Comparison of ENCODE assay signal across 9 cellular contexts in genomic region chr7:30596721-30597120, GRCh38. TPM values are rescaled to one million over a fixed set of nuclear protein-coding genes. Genes with fewer than 3 reads are reported as not detected.
DNase-seq lines count a peak whose midpoint lies in the region; TF ChIP-seq lines count a peak whose summit lies in the region.
"Had no signal": no experiment of that assay in that cellular context is flagged by ENCODE, and none has a peak within 500 bp of the region (broad histone marks: within the 10 kb centered on the region; RNA-seq: fewer than 3 reads in every experiment).

No MANE protein-coding gene starts in this region.

- no peak for DNase-seq in activated naive CD4-positive, alpha-beta T cell treated with anti-CD3 and anti-CD28 coated beads for 36 hours
- DNase-seq in activated naive CD4-positive, alpha-beta T cell treated with Interleukin-2 at 50 U/mL for 16 hours: no peak
- peak; percentile 11 for DNase-seq in fibroblast of pulmonary artery (ENCODE audit: low read depth)
- no peak for DNase-seq in NCI-H2196 treated with DMSO at 0.1 percent for 48 hours (lab: John Stamatoyannopoulos, UW; ENCODE audit: unreplicated experiment)
- no peak for DNase-seq in activated gamma-delta T cell (lab: John Stamatoyannopoulos, UW)
- DNase-seq in GM19238 (ENCODE audit: insufficient read length, low spot score): no peak
- DNase-seq: gastrocnemius medialis had no signal

- H3K4me1 Mint-ChIP-seq in activated naive CD4-positive, alpha-beta T cell treated with anti-CD3 and anti-CD28 coated beads for 36 hours (ENCODE audit: low read depth): peaks cover 46% of the 10 kb centered on the region

- intact Hi-C loops in activated naive CD4-positive, alpha-beta T cell treated with anti-CD3 and anti-CD28 coated beads for 36 hours (cut with micrococcal nuclease): loop anchor here (1.0 to 10.0 kb wide), 2 partner anchors 17 to 432 kb away; no protein-coding TSS in a partner anchor

- peak overlapping the region; percentile 41 for H3K27ac Mint-ChIP-seq in activated naive CD4-positive, alpha-beta T cell treated with anti-CD3 and anti-CD28 coated beads for 36 hours

- H3K9me3 Mint-ChIP-seq in activated naive CD4-positive, alpha-beta T cell treated with anti-CD3 and anti-CD28 coated beads for 36 hours: no peaks in the 10 kb centered on the region

- no peaks in the 10 kb centered on the region for H3K27me3 ChIP-seq in stomach smooth muscle (ENCODE audit: control insufficient read depth in 1 of 2, insufficient read depth in 2 of 2, low read length in 2 of 2)
- H3K27me3 ChIP-seq: gastrocnemius medialis had no signal

- CTCF ChIA-PET in activated naive CD4-positive, alpha-beta T cell treated with anti-CD3 and anti-CD28 coated beads for 36 hours (lab: Charles Lee): no interaction called here

- peaks cover 65% of the 10 kb centered on the region for H3K36me3 Mint-ChIP-seq in activated naive CD4-positive, alpha-beta T cell treated with anti-CD3 and anti-CD28 coated beads for 36 hours (ENCODE audit: low read depth)

- H3K4me1 ChIP-seq in stomach smooth muscle (ENCODE audit: control insufficient read depth, insufficient read depth, low read length): peaks cover 8% of the 10 kb centered on the region

- peak overlapping the region; percentile 96 for H3K4me3 Mint-ChIP-seq in activated naive CD4-positive, alpha-beta T cell treated with anti-CD3 and anti-CD28 coated beads for 36 hours

- TF ChIP-seq CTCF in VCaP (conservative IDR thresholded peaks at IDR 0.05) (no peak), fibroblast of pulmonary artery (IDR thresholded peaks at IDR 0.05; ENCODE audit: low read length, missing control alignments) (no peak)

- no peaks in the 10 kb centered on the region for H3K27me3 Mint-ChIP-seq in activated naive CD4-positive, alpha-beta T cell treated with anti-CD3 and anti-CD28 coated beads for 36 hours (ENCODE audit: low read depth)

- H3K9ac ChIP-seq in stomach smooth muscle (ENCODE audit: low read length in 2 of 2): peak overlapping the region in 1 of 2 donors; percentile 97

- H3K27ac ChIP-seq in VCaP (peak overlapping the region; percentile 92), stomach smooth muscle (ENCODE audit: low read length) (no peak overlapping the region)

- no peaks in the 10 kb centered on the region for H3K9me3 ChIP-seq in stomach smooth muscle (ENCODE audit: control insufficient read depth in 2 of 2, low read length in 2 of 2)
- H3K9me3 ChIP-seq: gastrocnemius medialis had no signal

- H3K4me3 ChIP-seq in fibroblast of pulmonary artery (replicated peaks; ENCODE audit: low read depth, low read length): peak overlapping the region; percentile 97
- H3K4me3 ChIP-seq in stomach smooth muscle (ENCODE audit: low read length in 2 of 2): peak overlapping the region; percentile 94

- peaks cover 12 to 14% of the 10 kb centered on the region in 2 donors for H3K36me3 ChIP-seq in stomach smooth muscle (ENCODE audit: control insufficient read depth in 2 of 2, insufficient read depth in 2 of 2, low read length in 2 of 2)

RNA-seq across cellular contexts. Expression of gene GARS1, which starts 2.0 kb away (rescaled TPM):
- total RNA-seq in activated naive CD4-positive, alpha-beta T cell treated with anti-CD3 and anti-CD28 coated beads for 36 hours: 100 to 1,000 TPM; 367 to 385 TPM
